In genomic region chr2:47288864-47289263, GRCh38 we compare ENCODE assay signal across 1 cellular context.
TF ChIP-seq lines count a peak whose summit lies in the region.

No MANE protein-coding gene starts in this region.

TF ChIP-seq in GM23338, 12 proteins besides CTCF, POLR2A, EP300 and RAD21 (continued from another document):
- TF ChIP-seq REST (IDR thresholded peaks at IDR 0.05; ENCODE audit: unreplicated experiment) (no peak), CREB1 (CRISPR knock-in tag; IDR thresholded peaks at IDR 0.05; ENCODE audit: low read depth) (no peak), EZH2 (IDR thresholded peaks at IDR 0.05; ENCODE audit: low read depth, unreplicated experiment) (no peak), ETS1 (IDR thresholded peaks at IDR 0.05) (no peak), NANOG (IDR thresholded peaks at IDR 0.05; ENCODE audit: borderline replicate concordance) (no peak), ZNF462 (CRISPR knock-in tag; IDR thresholded peaks at IDR 0.05) (no peak), JUNB (IDR thresholded peaks at IDR 0.05; ENCODE audit: unreplicated experiment) (no peak)
